Comparison of ENCODE assay signal across 36 cellular contexts in the genomic region with DNA sequence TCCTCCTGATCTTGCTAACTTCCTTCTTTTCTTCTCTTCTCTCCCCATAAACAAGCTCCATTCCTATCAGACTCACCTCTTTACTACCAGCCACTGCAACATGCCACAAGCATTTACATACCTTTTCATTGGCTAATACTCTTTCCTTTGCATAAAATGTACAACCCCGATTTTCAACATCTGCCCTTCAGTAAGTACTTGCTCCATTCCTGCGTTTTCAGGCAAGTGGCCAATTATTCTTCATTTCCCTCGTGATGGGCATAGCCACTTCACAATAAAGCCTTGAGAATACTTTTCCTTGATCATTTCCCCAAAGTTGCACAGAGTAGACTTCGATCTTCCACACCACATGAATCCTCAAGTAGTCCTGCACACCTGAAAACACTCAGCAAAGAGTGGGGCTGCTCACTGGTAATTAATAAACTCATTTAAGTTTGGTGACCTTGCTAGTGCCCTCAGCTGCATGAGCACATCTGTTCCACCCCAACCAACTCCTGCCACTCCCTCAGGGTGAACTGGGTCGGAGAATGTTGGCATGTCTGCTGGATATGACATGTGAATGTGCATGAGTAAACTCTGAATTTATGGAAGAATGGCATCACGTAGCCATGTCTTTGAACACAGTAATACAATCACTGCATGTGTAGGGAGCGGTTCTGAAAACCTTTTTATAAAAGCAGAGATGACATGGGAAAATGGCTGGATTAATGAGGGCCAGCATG.
DNase-seq lines count a peak whose midpoint lies in the region; ATAC-seq, FAIRE-seq and TF ChIP-seq lines count a peak whose summit lies in the region.
"Had no signal": no experiment of that assay in that cellular context is flagged by ENCODE, and none has a peak within 500 bp of the region (broad histone marks: within the 10 kb centered on the region; RNA-seq: fewer than 3 reads in every experiment).

No MANE protein-coding gene starts in this region.

- no peak for ATAC-seq in DND-41 (ENCODE audit: insufficient read depth, low read depth)
- no peak for ATAC-seq in HG03097 (IDR thresholded peaks at IDR 0.05; ENCODE audit: low FRiP score, unreplicated experiment)
- ATAC-seq: heart right ventricle, lower lobe of right lung, mucosa of descending colon had no signal

- DNase-seq in DND-41: no peak
- DNase-seq in RPMI7951 (ENCODE audit: low read depth): peak; percentile 24
- peak; percentile 31 to 44 for DNase-seq in fibroblast of lung (ENCODE audit: low read depth in 2 of 2)
- DNase-seq in osteoblast (ENCODE audit: insufficient read length, low spot score, missing footprints): no peak
- DNase-seq in GM19239 (ENCODE audit: insufficient read length, low spot score): no peak
- DNase-seq in SHP77 (lab: John Stamatoyannopoulos, UW): no peak
- DNase-seq: activated CD4-positive, alpha-beta T cell treated with anti-CD3 and anti-CD28 coated beads, Interleukin-2, amount 10 ng/mL, durations not matched to agents 24 days and 14 days; activated naive CD4-positive, alpha-beta T cell treated with anti-CD3 and anti-CD28 coated beads for 36 hours; amniotic stem cell; COR-L47; DMS53; effector CD4-positive, alpha-beta T cell; heart right ventricle; HFFc6; Kasumi-1; lower lobe of right lung; mucosa of descending colon; NCI-H187; NCI-H2171; NCI-H524 treated with DMSO at 0.1 percent for 48 hours; nephron progenitor cell; NK-92 treated with Interleukin-12 subunit alpha and Interleukin-12 subunit beta, amount 100 ng/mL, for 24 hours; ovary; PC-9; retina; SHP77 treated with DMSO at 0.1 percent for 48 hours; stimulated activated CD4-positive, alpha-beta T cell treated with anti-CD3 and anti-CD28 coated beads, Interleukin-1b, Interleukin-23, amount 100 ng/mL, for 48 hours; T1000; tibial artery; WERI-Rb-1 had no signal

- FAIRE-seq in GM19239 (lab: Jason Lieb, UNC): no peak
- FAIRE-seq: bronchial epithelial cell, colon had no signal

- H3K36me3 ChIP-seq in DND-41 (ENCODE audit: insufficient read depth, low read length): no peaks in the 10 kb centered on the region
- H3K36me3 ChIP-seq in fibroblast of lung (ENCODE audit: control insufficient read depth, insufficient read depth, low read length): no peaks in the 10 kb centered on the region
- no peaks in the 10 kb centered on the region for H3K36me3 ChIP-seq in osteoblast (ENCODE audit: insufficient read depth, low read length)
- H3K36me3 ChIP-seq: BLaER1, heart right ventricle, lower lobe of right lung, ovary, tibial artery, WERI-Rb-1 had no signal

- H3K4me3 ChIP-seq in DND-41 (ENCODE audit: low read depth in 1 of 2, low read length in 2 of 2): no peak overlapping the region
- H3K4me3 ChIP-seq in fibroblast of lung (replicated peaks in 1 of 4; ENCODE audit: control extremely low read depth in 1 of 4, insufficient read depth in 1 of 4, low read depth in 3 of 4, low read length in 4 of 4): no peak overlapping the region
- H3K4me3 ChIP-seq in osteoblast (ENCODE audit: insufficient read depth, low read length): no peak overlapping the region
- H3K4me3 ChIP-seq: BLaER1, heart right ventricle, lower lobe of right lung, mucosa of descending colon, ovary, PC-9, smooth muscle cell, tibial artery had no signal

- H3K9me3 ChIP-seq in DND-41 (ENCODE audit: insufficient read depth, low read length, severe bottlenecking): no peaks in the 10 kb centered on the region
- no peaks in the 10 kb centered on the region for H3K9me3 ChIP-seq in fibroblast of lung (ENCODE audit: control insufficient read depth, insufficient read depth, low read depth, low read length)
- no peaks in the 10 kb centered on the region for H3K9me3 ChIP-seq in osteoblast (ENCODE audit: low read depth, low read length)
- H3K9me3 ChIP-seq: heart right ventricle, lower lobe of right lung, mucosa of descending colon, ovary, tibial artery had no signal

- H2AFZ ChIP-seq in DND-41 (ENCODE audit: low read depth, low read length) (peak overlapping the region; percentile 49; the same call in 1 of the 2 replicates), fibroblast of lung (ENCODE audit: low read length) (no peak overlapping the region), osteoblast (ENCODE audit: low read length) (peak overlapping the region; percentile 45)
- H2AFZ ChIP-seq: PC-9 had no signal

- no peaks in the 10 kb centered on the region for H3K27me3 ChIP-seq in DND-41 (ENCODE audit: insufficient read depth, low read length, poor library complexity)
- H3K27me3 ChIP-seq in fibroblast of lung (ENCODE audit: control insufficient read depth, insufficient read depth, low read length): no peaks in the 10 kb centered on the region
- no peaks in the 10 kb centered on the region for H3K27me3 ChIP-seq in osteoblast (ENCODE audit: insufficient read depth, low read length)
- H3K27me3 ChIP-seq: BLaER1, heart right ventricle, ovary, tibial artery had no signal

- H3K79me2 ChIP-seq in DND-41 (ENCODE audit: insufficient read depth, low read length) (no peaks in the 10 kb centered on the region), fibroblast of lung (ENCODE audit: control insufficient read depth, insufficient read depth, low read length) (no peaks in the 10 kb centered on the region), osteoblast (ENCODE audit: insufficient read depth, low read length) (no peaks in the 10 kb centered on the region)

- no peak overlapping the region for H3K27ac ChIP-seq in DND-41 (ENCODE audit: low read length)
- H3K27ac ChIP-seq in fibroblast of lung (ENCODE audit: insufficient read depth, low read length): no peak overlapping the region
- H3K27ac ChIP-seq in osteoblast (ENCODE audit: low read depth, low read length): no peak overlapping the region
- H3K27ac ChIP-seq: BLaER1, heart right ventricle, HL-60, lower lobe of right lung, ovary, PC-9, tibial artery, WERI-Rb-1 had no signal

- H3K4me1 ChIP-seq in DND-41 (ENCODE audit: insufficient read depth, low read length) (peaks cover 23% of the 10 kb centered on the region), fibroblast of lung (ENCODE audit: control insufficient read depth, extremely low read depth, insufficient read depth, low read length) (peaks cover 13% of the 10 kb centered on the region), osteoblast (ENCODE audit: insufficient read depth, low read length) (peaks cover 19% of the 10 kb centered on the region)
- H3K4me1 ChIP-seq: heart right ventricle, lower lobe of right lung, tibial artery had no signal

- TF ChIP-seq CTCF in DND-41 (IDR thresholded peaks at IDR 0.05; ENCODE audit: borderline replicate concordance, extremely low read depth, low read length, poor library complexity, severe bottlenecking) (no peak), fibroblast of lung (conservative IDR thresholded peaks at IDR 0.05 in 1 of 2, IDR thresholded peaks at IDR 0.05 in 1 of 2; ENCODE audit: low read depth in 1 of 2, low read length in 2 of 2) (no peak), osteoblast (IDR thresholded peaks at IDR 0.05; ENCODE audit: extremely low read depth, low read depth, low read length) (no peak)

- H3K4me2 ChIP-seq in DND-41 (ENCODE audit: insufficient read depth, low read length) (no peak overlapping the region), fibroblast of lung (ENCODE audit: extremely low read depth, insufficient read depth, low read length) (no peak overlapping the region), osteoblast (ENCODE audit: insufficient read depth, low read length) (no peak overlapping the region)
- H3K4me2 ChIP-seq: BLaER1, PC-9, smooth muscle cell had no signal

- H4K20me1 ChIP-seq in DND-41 (ENCODE audit: insufficient read depth, low read length): no peaks in the 10 kb centered on the region
- H4K20me1 ChIP-seq in fibroblast of lung (ENCODE audit: control insufficient read depth, extremely low read depth, insufficient read depth, low read length): no peaks in the 10 kb centered on the region
- H4K20me1 ChIP-seq in osteoblast (ENCODE audit: insufficient read depth, low read length): no peaks in the 10 kb centered on the region
- H4K20me1 ChIP-seq: BLaER1 had no signal

- H3K9ac ChIP-seq in DND-41 (ENCODE audit: low read depth, low read length) (no peak overlapping the region), fibroblast of lung (ENCODE audit: insufficient read depth, low read length) (no peak overlapping the region)
- H3K9ac ChIP-seq: BLaER1 had no signal

Comparison
In these comparisons a context has a peak if more than half of its experiments do, and no peak if none do; other contexts are left out.
1. DNase-seq: peak in RPMI7951 (single experiment) and fibroblast of lung (2 of 2); none in DND-41 (single experiment), osteoblast (single experiment), GM19239 (single experiment) and SHP77 (0 of 2).